In genomic region chr3:78690806-78691205, GRCh38 we compare ENCODE assay signal across 1 cellular context.
TF ChIP-seq lines count a peak whose summit lies in the region.

No MANE protein-coding gene starts in this region.

TF ChIP-seq in IMR-90, 13 proteins besides CTCF, POLR2A, EP300 and RAD21 (continued from another document):
- TF ChIP-seq, protein P1, sequence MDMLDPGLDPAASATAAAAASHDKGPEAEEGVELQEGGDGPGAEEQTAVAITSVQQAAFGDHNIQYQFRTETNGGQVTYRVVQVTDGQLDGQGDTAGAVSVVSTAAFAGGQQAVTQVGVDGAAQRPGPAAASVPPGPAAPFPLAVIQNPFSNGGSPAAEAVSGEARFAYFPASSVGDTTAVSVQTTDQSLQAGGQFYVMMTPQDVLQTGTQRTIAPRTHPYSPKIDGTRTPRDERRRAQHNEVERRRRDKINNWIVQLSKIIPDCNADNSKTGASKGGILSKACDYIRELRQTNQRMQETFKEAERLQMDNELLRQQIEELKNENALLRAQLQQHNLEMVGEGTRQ (IDR thresholded peaks at IDR 0.05; ENCODE audit: low read depth, low read length) = no peak
- TF ChIP-seq CHD1 (IDR thresholded peaks at IDR 0.05; ENCODE audit: low read depth, low read length) (no peak), RFX5 (IDR thresholded peaks at IDR 0.05; ENCODE audit: low read depth, low read length) (no peak), MAZ (IDR thresholded peaks at IDR 0.05; ENCODE audit: borderline replicate concordance, low read depth, low read length) (no peak), CEBPB (IDR thresholded peaks at IDR 0.05; ENCODE audit: low read depth, low read length) (no peak), BHLHE40 (IDR thresholded peaks at IDR 0.05; ENCODE audit: low read depth, low read length) (no peak), RCOR1 (IDR thresholded peaks at IDR 0.05; ENCODE audit: insufficient replicate concordance, low read length) (no peak), ELK1 (IDR thresholded peaks at IDR 0.05; ENCODE audit: borderline replicate concordance, low read depth, low read length) (no peak)
